ENCODE assay signal across 23 cellular contexts in the genomic region with DNA sequence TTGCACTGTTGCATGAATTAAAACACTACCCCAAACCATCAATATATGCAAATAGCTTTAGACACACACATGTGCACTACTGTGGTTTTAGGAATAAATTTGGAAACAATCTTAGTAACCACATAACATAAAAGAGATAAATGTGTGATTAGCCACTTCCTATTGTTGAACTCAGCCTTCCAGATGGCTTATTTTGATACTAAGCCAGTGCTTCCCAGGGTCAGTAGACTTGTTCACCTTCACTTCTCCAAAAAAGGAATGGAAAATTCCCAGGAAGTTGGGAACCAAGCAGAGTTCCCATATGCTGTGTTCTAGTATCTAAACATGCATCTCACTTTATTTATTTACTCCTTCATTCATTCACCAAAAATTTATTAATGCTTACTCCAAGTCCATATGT. TPM values are rescaled to one million over a fixed set of nuclear protein-coding genes. Genes with fewer than 3 reads are reported as not detected.
DNase-seq lines count a peak whose midpoint lies in the region; ATAC-seq and TF ChIP-seq lines count a peak whose summit lies in the region.
"Had no signal": no experiment of that assay in that cellular context is flagged by ENCODE, and none has a peak within 500 bp of the region (broad histone marks: within the 10 kb centered on the region; RNA-seq: fewer than 3 reads in every experiment).

No MANE protein-coding gene starts in this region.

- H3K27me3 Mint-ChIP-seq in mesothelial cell of epicardium (ENCODE audit: low read depth), result no peaks in the 10 kb centered on the region
- H3K27me3 Mint-ChIP-seq: T-helper 17 cell had no signal

- intact Hi-C loops in Right ventricle myocardium superior (cut with DNase I), result no loop called here

- no peak for TF ChIP-seq CTCF in AG10803 (conservative IDR thresholded peaks at IDR 0.05; ENCODE audit: low read length)
- no peak for TF ChIP-seq CTCF in fibroblast of pulmonary artery (IDR thresholded peaks at IDR 0.05; ENCODE audit: low read length, missing control alignments)
- no peak for TF ChIP-seq CTCF in mesothelial cell of epicardium (IDR thresholded peaks at IDR 0.05; ENCODE audit: unreplicated experiment)

- no peak for ATAC-seq in Right ventricle myocardium superior (ENCODE audit: poor library complexity)
- ATAC-seq: activated naive CD8-positive, alpha-beta T cell treated with anti-CD3 and anti-CD28 coated beads, Interleukin-2, amount 50 U/mL, for 24 hours; gastrocnemius medialis; HepG2; T-helper 17 cell had no signal

- H3K9me3 Mint-ChIP-seq in mesothelial cell of epicardium, result peaks cover 51% of the 10 kb centered on the region
- H3K9me3 Mint-ChIP-seq: activated T-helper 2 cell treated with anti-CD3 and anti-CD28 coated beads, Interferon-gamma antibody, Interleukin-2, Interleukin-4, amounts not matched to agents 10 μg/mL and 5 μg/mL and 100 μg/mL, durations not matched to agents 14 hours and 24 hours and 36 hours had no signal

- peaks cover 47% of the 10 kb centered on the region for H3K36me3 Mint-ChIP-seq in mesothelial cell of epicardium

- no peak overlapping the region for H3K4me3 Mint-ChIP-seq in mesothelial cell of epicardium
- H3K4me3 Mint-ChIP-seq: activated naive CD8-positive, alpha-beta T cell treated with anti-CD3 and anti-CD28 coated beads, Interleukin-2, amount 50 U/mL, for 24 hours; T-helper 17 cell had no signal

- peaks cover 15% of the 10 kb centered on the region for H3K4me1 Mint-ChIP-seq in mesothelial cell of epicardium
- H3K4me1 Mint-ChIP-seq: activated naive CD8-positive, alpha-beta T cell treated with anti-CD3 and anti-CD28 coated beads, Interleukin-2, amount 50 U/mL, for 24 hours; T-helper 17 cell had no signal

- peak; percentile 77 for DNase-seq in AG10803 (ENCODE audit: low read depth)
- peak; percentile 26 for DNase-seq in H4 (ENCODE audit: low spot score)
- peak; percentile 98 for DNase-seq in RPMI7951 (ENCODE audit: low read depth)
- DNase-seq in fibroblast of pulmonary artery (ENCODE audit: low read depth), result peak; percentile 32
- DNase-seq in nucleus accumbens (lab: John Stamatoyannopoulos, UW), result no peak
- no peak for DNase-seq in activated naive CD4-positive, alpha-beta T cell treated with Interleukin-2 at 50 U/mL for 16 hours
- no peak for DNase-seq in Right ventricle myocardium superior
- DNase-seq in mesothelial cell of epicardium (ENCODE audit: low spot score in 2 of 2, unreplicated experiment in 2 of 2), result no peak
- DNase-seq: activated CD4-positive, alpha-beta T cell treated with anti-CD3 and anti-CD28 coated beads, Interleukin-2, amount 50 U/mL, for 1 hour; activated CD8-positive, alpha-beta memory T cell treated with anti-CD3 and anti-CD28 coated beads, Interleukin-2, amount 50 U/mL, for 4 hours; activated naive CD8-positive, alpha-beta T cell treated with anti-CD3 and anti-CD28 coated beads, Interleukin-2, amount 50 U/mL, for 24 hours; gastrocnemius medialis; H7; islet precursor cell; NCI-H1694 treated with DMSO at 0.1 percent for 48 hours; NCI-H345; stimulated activated CD8-positive, alpha-beta memory T cell treated with anti-CD3 and anti-CD28 coated beads, Interleukin-4, amount 100 ng/mL, for 48 hours; T-helper 17 cell had no signal

- no peak overlapping the region for H3K4me3 ChIP-seq in AG10803 (ENCODE audit: low read length)
- H3K4me3 ChIP-seq in fibroblast of pulmonary artery (replicated peaks; ENCODE audit: low read depth, low read length), result no peak overlapping the region
- H3K4me3 ChIP-seq: gastrocnemius medialis, lung, right atrium auricular region, SJSA1 had no signal

- H3K27ac Mint-ChIP-seq in mesothelial cell of epicardium, result no peak overlapping the region
- H3K27ac Mint-ChIP-seq: activated naive CD8-positive, alpha-beta T cell treated with anti-CD3 and anti-CD28 coated beads, Interleukin-2, amount 50 U/mL, for 24 hours; activated T-helper 2 cell treated with anti-CD3 and anti-CD28 coated beads, Interferon-gamma antibody, Interleukin-2, Interleukin-4, amounts not matched to agents 10 μg/mL and 5 μg/mL and 100 μg/mL, durations not matched to agents 14 hours and 24 hours and 36 hours; T-helper 17 cell had no signal

RNA-seq across cellular contexts. Expression of gene SVEP1, which starts 47.8 kb away (rescaled TPM):
- 0.16 and 0.41 TPM in 2 replicates for total RNA-seq in H4 (2014; rRNA removed; shearing (Covaris generic))
- 10.9 and 17.2 TPM in 2 replicates for total RNA-seq in RPMI7951 (2014; rRNA removed; shearing (Covaris generic))
- total RNA-seq in Right ventricle myocardium superior (6.8 TPM), mesothelial cell of epicardium (44.5 to 47.2 TPM (median 45.2 TPM) in 3 replicates)
- total RNA-seq: activated T-helper 2 cell treated with anti-CD3 and anti-CD28 coated beads, Interferon-gamma antibody, Interleukin-2, Interleukin-4, amounts not matched to agents 10 μg/mL and 5 μg/mL and 100 μg/mL, durations not matched to agents 14 hours and 24 hours and 36 hours; HepG2; SJSA1 had no signal

Comparison
In these comparisons a context has a peak if more than half of its experiments do, and no peak if none do; other contexts are left out.
1. DNase-seq: peak in AG10803 (single experiment), H4 (single experiment), RPMI7951 (single experiment) and fibroblast of pulmonary artery (single experiment); none in nucleus accumbens (0 of 56), activated naive CD4-positive, alpha-beta T cell treated with Interleukin-2 at 50 U/mL for 16 hours (single experiment), Right ventricle myocardium superior (single experiment) and mesothelial cell of epicardium (0 of 2).